1 cellular context compared by ENCODE assay signal in genomic region chr15:88490036-88490435, GRCh38.
TF ChIP-seq lines count a peak whose summit lies in the region.

No MANE protein-coding gene starts in this region.

TF ChIP-seq in SK-N-SH treated with all-trans-retinoic acid at 6 μM for 48 hours, 23 proteins besides CTCF, POLR2A, EP300 and RAD21 (continued from another document):
- TF ChIP-seq CSRNP3 (CRISPR knock-in tag; IDR thresholded peaks at IDR 0.05) = no peak
- no peak for TF ChIP-seq GLIS3 (CRISPR knock-in tag; IDR thresholded peaks at IDR 0.05)
- TF ChIP-seq POU6F1 (CRISPR knock-in tag; IDR thresholded peaks at IDR 0.05; ENCODE audit: borderline replicate concordance, low read depth) = no peak
- TF ChIP-seq OSR1 (CRISPR knock-in tag; IDR thresholded peaks at IDR 0.05) = no peak
- no peak for TF ChIP-seq ZNF565 (CRISPR knock-in tag; conservative IDR thresholded peaks at IDR 0.05; ENCODE audit: low read depth)
- TF ChIP-seq BACH2 (CRISPR knock-in tag; IDR thresholded peaks at IDR 0.05; ENCODE audit: borderline replicate concordance) = no peak
- TF ChIP-seq TOX (CRISPR knock-in tag; IDR thresholded peaks at IDR 0.05; ENCODE audit: borderline replicate concordance) = no peak
- TF ChIP-seq ZFP30 (CRISPR knock-in tag; IDR thresholded peaks at IDR 0.05) = no peak
- no peak for TF ChIP-seq CSDC2 (CRISPR knock-in tag; IDR thresholded peaks at IDR 0.05)
- no peak for TF ChIP-seq PPARA (CRISPR knock-in tag; IDR thresholded peaks at IDR 0.05; ENCODE audit: borderline replicate concordance)
- TF ChIP-seq ESRRG (CRISPR knock-in tag; IDR thresholded peaks at IDR 0.05) = no peak
- TF ChIP-seq ISL1 (CRISPR knock-in tag; IDR thresholded peaks at IDR 0.05) = no peak
- no peak for TF ChIP-seq ZNF8 (CRISPR knock-in tag; IDR thresholded peaks at IDR 0.05)
- TF ChIP-seq SNAI2 (CRISPR knock-in tag; IDR thresholded peaks at IDR 0.05) = no peak
- no peak for TF ChIP-seq ARNTL (CRISPR knock-in tag; IDR thresholded peaks at IDR 0.05; ENCODE audit: borderline replicate concordance, low read depth)
TF ChIP-seq in SK-N-SH treated with all-trans-retinoic acid at 6 μM for 48 hours: peak in this region for 0.
